Comparison of ENCODE assay signal across 9 cellular contexts in the genomic region with DNA sequence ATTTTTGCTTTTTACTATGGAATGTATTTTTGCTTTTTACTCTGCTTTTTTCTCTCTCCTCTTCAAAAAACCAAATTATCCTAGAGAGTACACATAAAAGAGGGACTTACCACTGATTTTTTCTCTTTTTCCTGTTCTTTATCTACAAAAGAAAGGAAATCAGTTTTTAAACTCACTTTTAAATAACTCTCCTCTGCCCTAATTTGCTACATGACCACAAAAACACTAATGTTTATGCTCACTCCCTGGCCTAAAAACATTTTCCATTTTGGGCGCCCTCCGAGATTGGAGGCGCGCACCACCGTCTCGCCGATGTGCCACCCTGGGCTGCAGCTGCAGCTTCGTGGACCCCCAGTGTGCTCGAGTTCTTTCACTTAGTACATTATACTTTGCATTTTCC. TPM values are rescaled to one million over a fixed set of nuclear protein-coding genes. Genes with fewer than 3 reads are reported as not detected.
A peak's percentile ranks its signal among the peaks of the same experiment; 100 is the strongest.
DNase-seq lines count a peak whose midpoint lies in the region; ATAC-seq and TF ChIP-seq lines count a peak whose summit lies in the region.
"Had no signal": no experiment of that assay in that cellular context is flagged by ENCODE, and none has a peak within 500 bp of the region (broad histone marks: within the 10 kb centered on the region; RNA-seq: fewer than 3 reads in every experiment).

No MANE protein-coding gene starts in this region.

- peaks cover 15 to 58% of the 10 kb centered on the region in 2 donors for H3K4me1 ChIP-seq in thoracic aorta (ENCODE audit: control insufficient read depth in 1 of 2, low read depth in 2 of 2)

- H3K27ac ChIP-seq in thoracic aorta: peak overlapping the region; percentile 86 to 95

- peak overlapping the region; percentile 69 for H3K4me3 ChIP-seq in astrocyte of the cerebellum (ENCODE audit: low read depth, low read length)
- H3K4me3 ChIP-seq in lower leg skin (ENCODE audit: low read depth, poor library complexity, severe bottlenecking): peak overlapping the region; percentile 62
- H3K4me3 ChIP-seq in thoracic aorta: peak overlapping the region; percentile 91

- H3K27me3 Mint-ChIP-seq in activated CD4-positive, alpha-beta T cell treated with anti-CD3 and anti-CD28 coated beads, Interleukin-2, amount 10 ng/mL, durations not matched to agents 24 days and 14 days: peaks cover 2% of the 10 kb centered on the region

- peaks cover 9% of the 10 kb centered on the region for H3K36me3 ChIP-seq in thoracic aorta

- intact Hi-C loops in activated CD4-positive, alpha-beta T cell treated with anti-CD3 and anti-CD28 coated beads, Interleukin-2, amount 10 ng/mL, durations not matched to agents 24 days and 14 days (cut with micrococcal nuclease): loop anchor here (1.0 kb wide), 2 partner anchors 27 to 71 kb away; no protein-coding TSS in a partner anchor
- intact Hi-C loops in lower leg skin (cut with DNase I; ENCODE audit: low total_unique reads): loop anchor here (10.0 kb wide), 1 partner anchor 1814 kb away; no protein-coding TSS in a partner anchor

- ATAC-seq in thoracic aorta (ENCODE audit: insufficient number of reproducible peaks, low FRiP score, low read depth) (no peak), HG03159 (IDR thresholded peaks at IDR 0.05; ENCODE audit: unreplicated experiment) (no peak), HG03432 (IDR thresholded peaks at IDR 0.05; ENCODE audit: unreplicated experiment) (no peak)

- DNase-seq in activated CD4-positive, alpha-beta T cell treated with anti-CD3 and anti-CD28 coated beads, Interleukin-2, amount 10 ng/mL, durations not matched to agents 24 days and 14 days: no peak
- DNase-seq in activated CD4-positive, alpha-beta T cell treated with anti-CD3 and anti-CD28 coated beads for 48 hours: no peak
- no peak for DNase-seq in astrocyte of the cerebellum (ENCODE audit: low read depth)
- DNase-seq in lower leg skin (ENCODE audit: low spot score in 2 of 2): no peak
- DNase-seq in thoracic aorta (ENCODE audit: low spot score): no peak
- DNase-seq in kidney tubule cell (ENCODE audit: low spot score): no peak

- TF ChIP-seq CTCF in astrocyte of the cerebellum (IDR thresholded peaks at IDR 0.05; ENCODE audit: low read depth, low read length, missing control alignments) (no peak), lower leg skin (IDR thresholded peaks at IDR 0.05) (no peak), thoracic aorta (IDR thresholded peaks at IDR 0.05) (no peak)

- TF ChIP-seq POLR2A in lower leg skin (IDR thresholded peaks at IDR 0.05): no peak

- no peaks in the 10 kb centered on the region for H3K9me3 Mint-ChIP-seq in activated CD4-positive, alpha-beta T cell treated with anti-CD3 and anti-CD28 coated beads, Interleukin-2, amount 10 ng/mL, durations not matched to agents 24 days and 14 days

- H3K4me3 Mint-ChIP-seq in activated CD4-positive, alpha-beta T cell treated with anti-CD3 and anti-CD28 coated beads, Interleukin-2, amount 10 ng/mL, durations not matched to agents 24 days and 14 days: peak overlapping the region; percentile 69

- H3K27me3 ChIP-seq in thoracic aorta (replicated peaks; ENCODE audit: insufficient read depth): no peaks in the 10 kb centered on the region

- H3K4me1 Mint-ChIP-seq in activated CD4-positive, alpha-beta T cell treated with anti-CD3 and anti-CD28 coated beads, Interleukin-2, amount 10 ng/mL, durations not matched to agents 24 days and 14 days: peaks cover 50% of the 10 kb centered on the region

- WGBS in lower leg skin, 2 donors: 39 to 61% methylated on average over 9 of the region's 9 CpGs

- in situ Hi-C loops in astrocyte of the cerebellum (cut with HindIII; ENCODE audit: low sequenced_read_pairs): no loop called here

- peak overlapping the region; percentile 84 for H3K27ac Mint-ChIP-seq in activated CD4-positive, alpha-beta T cell treated with anti-CD3 and anti-CD28 coated beads, Interleukin-2, amount 10 ng/mL, durations not matched to agents 24 days and 14 days

- H3K36me3 Mint-ChIP-seq in activated CD4-positive, alpha-beta T cell treated with anti-CD3 and anti-CD28 coated beads, Interleukin-2, amount 10 ng/mL, durations not matched to agents 24 days and 14 days (ENCODE audit: low read depth): peaks cover 20% of the 10 kb centered on the region

- no peaks in the 10 kb centered on the region for H3K9me3 ChIP-seq in thoracic aorta

RNA-seq across cellular contexts. Expression of a gene that starts 1.1 kb away (rescaled TPM):
- 5.8 and 6.7 TPM in 2 replicates for total RNA-seq in activated CD4-positive, alpha-beta T cell treated with anti-CD3 and anti-CD28 coated beads, Interleukin-2, amount 10 ng/mL, durations not matched to agents 24 days and 14 days
- 10 to 100 TPM; 15.3 to 28.3 (median 22.6) TPM for total RNA-seq in lower leg skin
- 10 to 100 TPM; 41.7 to 55.5 TPM for total RNA-seq in thoracic aorta

RNA-seq across cellular contexts. Expression of a gene that starts 3.5 kb away (rescaled TPM):
- 145 and 146 TPM in 2 replicates for total RNA-seq in activated CD4-positive, alpha-beta T cell treated with anti-CD3 and anti-CD28 coated beads, Interleukin-2, amount 10 ng/mL, durations not matched to agents 24 days and 14 days
- total RNA-seq in lower leg skin (10 to 100 TPM; 10.2 to 24.8 (median 17.5) TPM), thoracic aorta (10 to 100 TPM; 23.4 to 39.8 TPM)

RNA-seq across cellular contexts. Expression of a gene that starts 17.4 kb away (rescaled TPM):
- total RNA-seq in activated CD4-positive, alpha-beta T cell treated with anti-CD3 and anti-CD28 coated beads, Interleukin-2, amount 10 ng/mL, durations not matched to agents 24 days and 14 days: 12.2 and 13.6 TPM in 2 replicates
- total RNA-seq in lower leg skin: 1 to 10 TPM in 2 of 4 donors, under 1 TPM in 1, not detected in 1; 0.39 to 2.1 (median 1.9) TPM
- total RNA-seq in thoracic aorta: 1 to 10 TPM in 1 of 2 donors, under 1 TPM in 1; 0.81 to 7.5 TPM

RNA-seq across cellular contexts. Expression of a gene that starts 30.4 kb away (rescaled TPM):
- total RNA-seq in activated CD4-positive, alpha-beta T cell treated with anti-CD3 and anti-CD28 coated beads, Interleukin-2, amount 10 ng/mL, durations not matched to agents 24 days and 14 days: 0.51 and 0.95 TPM in 2 replicates
- total RNA-seq in lower leg skin (under 1 TPM in 1 of 4 donors, not detected in 3; 0.26 TPM), thoracic aorta (1 to 10 TPM in 1 of 2 donors, not detected in 1; 1.7 TPM)
- total RNA-seq: left colon had no signal

RNA-seq across cellular contexts. Expression of a gene that starts 55.6 kb away (rescaled TPM):
- total RNA-seq in activated CD4-positive, alpha-beta T cell treated with anti-CD3 and anti-CD28 coated beads, Interleukin-2, amount 10 ng/mL, durations not matched to agents 24 days and 14 days: 95.6 and 100 TPM in 2 replicates
- 10 to 100 TPM in 2 of 4 donors, 1 to 10 TPM in 2; 7.9 to 15.9 (median 10.0) TPM for total RNA-seq in lower leg skin
- total RNA-seq in thoracic aorta: 10 to 100 TPM; 16.6 to 20.7 TPM
